ENCODE assay signal across 1 cellular context in genomic region chrX:154378059-154378798, GRCh38.
A peak's percentile ranks its signal among the peaks of the same experiment; 100 is the strongest.
TF ChIP-seq lines count a peak whose summit lies in the region.

No MANE protein-coding gene starts in this region.

TF ChIP-seq in HepG2, 621 proteins besides CTCF, POLR2A, EP300 and RAD21 (continued from another document and continues in another):
- TF ChIP-seq SALL1 (CRISPR knock-in tag; IDR thresholded peaks at IDR 0.05) (0 out of 2 replicates have a peak, but pooled peaks have one; percentile 1), MIER2 (CRISPR knock-in tag; IDR thresholded peaks at IDR 0.05) (no peak), ZNF792 (CRISPR knock-in tag; IDR thresholded peaks at IDR 0.05) (0 out of 2 replicates have a peak, but pooled peaks have one; percentile 12), STAG1 (CRISPR knock-in tag; IDR thresholded peaks at IDR 0.05) (no peak), ARNT2 (CRISPR knock-in tag; IDR thresholded peaks at IDR 0.05; ENCODE audit: low read depth) (peak; percentile 33; the same call in 1 of the 2 replicates), ZNF235 (CRISPR knock-in tag; IDR thresholded peaks at IDR 0.05; ENCODE audit: borderline replicate concordance) (no peak), REL (CRISPR knock-in tag; conservative IDR thresholded peaks at IDR 0.05) (peak; percentile 16; the same call in 1 of the 2 replicates), HNF4G (IDR thresholded peaks at IDR 0.05; ENCODE audit: borderline replicate concordance, low read depth, low read length) (no peak), HNF4G (CRISPR knock-in tag; IDR thresholded peaks at IDR 0.05; ENCODE audit: borderline replicate concordance, low read depth) (no peak), TBX2 (CRISPR knock-in tag; IDR thresholded peaks at IDR 0.05; ENCODE audit: borderline replicate concordance) (no peak), NR2C2 (CRISPR knock-in tag; IDR thresholded peaks at IDR 0.05; ENCODE audit: borderline replicate concordance) (peak; percentile 8; the same call in 1 of the 2 replicates), ZFP36L2 (CRISPR knock-in tag; IDR thresholded peaks at IDR 0.05) (no peak), ZSCAN25 (CRISPR knock-in tag; IDR thresholded peaks at IDR 0.05) (no peak), ZNF180 (CRISPR knock-in tag; IDR thresholded peaks at IDR 0.05; ENCODE audit: borderline replicate concordance, low read depth) (no peak), ZSCAN21 (CRISPR knock-in tag; IDR thresholded peaks at IDR 0.05; ENCODE audit: borderline replicate concordance) (no peak), ESRRA (CRISPR knock-in tag; IDR thresholded peaks at IDR 0.05; ENCODE audit: low read depth) (no peak), SIN3A (IDR thresholded peaks at IDR 0.05; ENCODE audit: borderline replicate concordance, low read depth, low read length) (no peak), ZNF121 (CRISPR knock-in tag; IDR thresholded peaks at IDR 0.05) (0 out of 2 replicates have a peak, but pooled peaks have one; percentile 16), ZNF563 (CRISPR knock-in tag; IDR thresholded peaks at IDR 0.05) (peak; percentile 58; the same call in 1 of the 2 replicates), RFXANK (CRISPR knock-in tag; IDR thresholded peaks at IDR 0.05) (no peak), CREB1 (IDR thresholded peaks at IDR 0.05) (no peak), CREB1 (CRISPR knock-in tag; IDR thresholded peaks at IDR 0.05) (no peak), ZNF468 (CRISPR knock-in tag; IDR thresholded peaks at IDR 0.05) (no peak), ZNF775 (CRISPR knock-in tag; IDR thresholded peaks at IDR 0.05; ENCODE audit: borderline replicate concordance) (no peak), ZNF788 (CRISPR knock-in tag; IDR thresholded peaks at IDR 0.05; ENCODE audit: borderline replicate concordance) (no peak), TRIM24 (CRISPR knock-in tag; IDR thresholded peaks at IDR 0.05) (no peak)
- TF ChIP-seq, protein P1, sequence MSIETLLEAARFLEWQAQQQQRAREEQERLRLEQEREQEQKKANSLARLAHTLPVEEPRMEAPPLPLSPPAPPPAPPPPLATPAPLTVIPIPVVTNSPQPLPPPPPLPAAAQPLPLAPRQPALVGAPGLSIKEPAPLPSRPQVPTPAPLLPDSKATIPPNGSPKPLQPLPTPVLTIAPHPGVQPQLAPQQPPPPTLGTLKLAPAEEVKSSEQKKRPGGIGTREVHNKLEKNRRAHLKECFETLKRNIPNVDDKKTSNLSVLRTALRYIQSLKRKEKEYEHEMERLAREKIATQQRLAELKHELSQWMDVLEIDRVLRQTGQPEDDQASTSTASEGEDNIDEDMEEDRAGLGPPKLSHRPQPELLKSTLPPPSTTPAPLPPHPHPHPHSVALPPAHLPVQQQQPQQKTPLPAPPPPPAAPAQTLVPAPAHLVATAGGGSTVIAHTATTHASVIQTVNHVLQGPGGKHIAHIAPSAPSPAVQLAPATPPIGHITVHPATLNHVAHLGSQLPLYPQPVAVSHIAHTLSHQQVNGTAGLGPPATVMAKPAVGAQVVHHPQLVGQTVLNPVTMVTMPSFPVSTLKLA (IDR thresholded peaks at IDR 0.05), result no peak
- TF ChIP-seq, protein P2, sequence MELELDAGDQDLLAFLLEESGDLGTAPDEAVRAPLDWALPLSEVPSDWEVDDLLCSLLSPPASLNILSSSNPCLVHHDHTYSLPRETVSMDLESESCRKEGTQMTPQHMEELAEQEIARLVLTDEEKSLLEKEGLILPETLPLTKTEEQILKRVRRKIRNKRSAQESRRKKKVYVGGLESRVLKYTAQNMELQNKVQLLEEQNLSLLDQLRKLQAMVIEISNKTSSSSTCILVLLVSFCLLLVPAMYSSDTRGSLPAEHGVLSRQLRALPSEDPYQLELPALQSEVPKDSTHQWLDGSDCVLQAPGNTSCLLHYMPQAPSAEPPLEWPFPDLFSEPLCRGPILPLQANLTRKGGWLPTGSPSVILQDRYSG (CRISPR knock-in tag; IDR thresholded peaks at IDR 0.05), result no peak
- TF ChIP-seq, protein P3, sequence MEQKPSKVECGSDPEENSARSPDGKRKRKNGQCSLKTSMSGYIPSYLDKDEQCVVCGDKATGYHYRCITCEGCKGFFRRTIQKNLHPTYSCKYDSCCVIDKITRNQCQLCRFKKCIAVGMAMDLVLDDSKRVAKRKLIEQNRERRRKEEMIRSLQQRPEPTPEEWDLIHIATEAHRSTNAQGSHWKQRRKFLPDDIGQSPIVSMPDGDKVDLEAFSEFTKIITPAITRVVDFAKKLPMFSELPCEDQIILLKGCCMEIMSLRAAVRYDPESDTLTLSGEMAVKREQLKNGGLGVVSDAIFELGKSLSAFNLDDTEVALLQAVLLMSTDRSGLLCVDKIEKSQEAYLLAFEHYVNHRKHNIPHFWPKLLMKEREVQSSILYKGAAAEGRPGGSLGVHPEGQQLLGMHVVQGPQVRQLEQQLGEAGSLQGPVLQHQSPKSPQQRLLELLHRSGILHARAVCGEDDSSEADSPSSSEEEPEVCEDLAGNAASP (CRISPR knock-in tag; IDR thresholded peaks at IDR 0.05; ENCODE audit: borderline replicate concordance), result no peak
- TF ChIP-seq, protein P4, sequence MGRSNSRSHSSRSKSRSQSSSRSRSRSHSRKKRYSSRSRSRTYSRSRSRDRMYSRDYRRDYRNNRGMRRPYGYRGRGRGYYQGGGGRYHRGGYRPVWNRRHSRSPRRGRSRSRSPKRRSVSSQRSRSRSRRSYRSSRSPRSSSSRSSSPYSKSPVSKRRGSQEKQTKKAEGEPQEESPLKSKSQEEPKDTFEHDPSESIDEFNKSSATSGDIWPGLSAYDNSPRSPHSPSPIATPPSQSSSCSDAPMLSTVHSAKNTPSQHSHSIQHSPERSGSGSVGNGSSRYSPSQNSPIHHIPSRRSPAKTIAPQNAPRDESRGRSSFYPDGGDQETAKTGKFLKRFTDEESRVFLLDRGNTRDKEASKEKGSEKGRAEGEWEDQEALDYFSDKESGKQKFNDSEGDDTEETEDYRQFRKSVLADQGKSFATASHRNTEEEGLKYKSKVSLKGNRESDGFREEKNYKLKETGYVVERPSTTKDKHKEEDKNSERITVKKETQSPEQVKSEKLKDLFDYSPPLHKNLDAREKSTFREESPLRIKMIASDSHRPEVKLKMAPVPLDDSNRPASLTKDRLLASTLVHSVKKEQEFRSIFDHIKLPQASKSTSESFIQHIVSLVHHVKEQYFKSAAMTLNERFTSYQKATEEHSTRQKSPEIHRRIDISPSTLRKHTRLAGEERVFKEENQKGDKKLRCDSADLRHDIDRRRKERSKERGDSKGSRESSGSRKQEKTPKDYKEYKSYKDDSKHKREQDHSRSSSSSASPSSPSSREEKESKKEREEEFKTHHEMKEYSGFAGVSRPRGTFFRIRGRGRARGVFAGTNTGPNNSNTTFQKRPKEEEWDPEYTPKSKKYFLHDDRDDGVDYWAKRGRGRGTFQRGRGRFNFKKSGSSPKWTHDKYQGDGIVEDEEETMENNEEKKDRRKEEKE (IDR thresholded peaks at IDR 0.05), result no peak
- TF ChIP-seq, protein P5, sequence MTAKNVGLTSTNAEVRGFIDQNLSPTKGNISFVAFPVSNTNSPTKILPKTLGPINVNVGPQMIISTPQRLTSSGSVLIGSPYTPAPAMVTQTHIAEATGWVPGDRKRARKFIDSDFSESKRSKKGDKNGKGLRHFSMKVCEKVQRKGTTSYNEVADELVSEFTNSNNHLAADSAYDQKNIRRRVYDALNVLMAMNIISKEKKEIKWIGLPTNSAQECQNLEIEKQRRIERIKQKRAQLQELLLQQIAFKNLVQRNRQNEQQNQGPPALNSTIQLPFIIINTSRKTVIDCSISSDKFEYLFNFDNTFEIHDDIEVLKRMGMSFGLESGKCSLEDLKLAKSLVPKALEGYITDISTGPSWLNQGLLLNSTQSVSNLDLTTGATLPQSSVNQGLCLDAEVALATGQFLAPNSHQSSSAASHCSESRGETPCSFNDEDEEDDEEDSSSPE (CRISPR knock-in tag; IDR thresholded peaks at IDR 0.05), result peak; percentile 62; the same call in 1 of the 2 replicates
- TF ChIP-seq, protein P6, sequence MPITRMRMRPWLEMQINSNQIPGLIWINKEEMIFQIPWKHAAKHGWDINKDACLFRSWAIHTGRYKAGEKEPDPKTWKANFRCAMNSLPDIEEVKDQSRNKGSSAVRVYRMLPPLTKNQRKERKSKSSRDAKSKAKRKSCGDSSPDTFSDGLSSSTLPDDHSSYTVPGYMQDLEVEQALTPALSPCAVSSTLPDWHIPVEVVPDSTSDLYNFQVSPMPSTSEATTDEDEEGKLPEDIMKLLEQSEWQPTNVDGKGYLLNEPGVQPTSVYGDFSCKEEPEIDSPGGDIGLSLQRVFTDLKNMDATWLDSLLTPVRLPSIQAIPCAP (CRISPR knock-in tag; IDR thresholded peaks at IDR 0.05; ENCODE audit: low read depth), result no peak
- TF ChIP-seq, protein P7, sequence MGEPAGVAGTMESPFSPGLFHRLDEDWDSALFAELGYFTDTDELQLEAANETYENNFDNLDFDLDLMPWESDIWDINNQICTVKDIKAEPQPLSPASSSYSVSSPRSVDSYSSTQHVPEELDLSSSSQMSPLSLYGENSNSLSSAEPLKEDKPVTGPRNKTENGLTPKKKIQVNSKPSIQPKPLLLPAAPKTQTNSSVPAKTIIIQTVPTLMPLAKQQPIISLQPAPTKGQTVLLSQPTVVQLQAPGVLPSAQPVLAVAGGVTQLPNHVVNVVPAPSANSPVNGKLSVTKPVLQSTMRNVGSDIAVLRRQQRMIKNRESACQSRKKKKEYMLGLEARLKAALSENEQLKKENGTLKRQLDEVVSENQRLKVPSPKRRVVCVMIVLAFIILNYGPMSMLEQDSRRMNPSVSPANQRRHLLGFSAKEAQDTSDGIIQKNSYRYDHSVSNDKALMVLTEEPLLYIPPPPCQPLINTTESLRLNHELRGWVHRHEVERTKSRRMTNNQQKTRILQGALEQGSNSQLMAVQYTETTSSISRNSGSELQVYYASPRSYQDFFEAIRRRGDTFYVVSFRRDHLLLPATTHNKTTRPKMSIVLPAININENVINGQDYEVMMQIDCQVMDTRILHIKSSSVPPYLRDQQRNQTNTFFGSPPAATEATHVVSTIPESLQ (CRISPR knock-in tag; conservative IDR thresholded peaks at IDR 0.05), result no peak
- TF ChIP-seq, protein P8, sequence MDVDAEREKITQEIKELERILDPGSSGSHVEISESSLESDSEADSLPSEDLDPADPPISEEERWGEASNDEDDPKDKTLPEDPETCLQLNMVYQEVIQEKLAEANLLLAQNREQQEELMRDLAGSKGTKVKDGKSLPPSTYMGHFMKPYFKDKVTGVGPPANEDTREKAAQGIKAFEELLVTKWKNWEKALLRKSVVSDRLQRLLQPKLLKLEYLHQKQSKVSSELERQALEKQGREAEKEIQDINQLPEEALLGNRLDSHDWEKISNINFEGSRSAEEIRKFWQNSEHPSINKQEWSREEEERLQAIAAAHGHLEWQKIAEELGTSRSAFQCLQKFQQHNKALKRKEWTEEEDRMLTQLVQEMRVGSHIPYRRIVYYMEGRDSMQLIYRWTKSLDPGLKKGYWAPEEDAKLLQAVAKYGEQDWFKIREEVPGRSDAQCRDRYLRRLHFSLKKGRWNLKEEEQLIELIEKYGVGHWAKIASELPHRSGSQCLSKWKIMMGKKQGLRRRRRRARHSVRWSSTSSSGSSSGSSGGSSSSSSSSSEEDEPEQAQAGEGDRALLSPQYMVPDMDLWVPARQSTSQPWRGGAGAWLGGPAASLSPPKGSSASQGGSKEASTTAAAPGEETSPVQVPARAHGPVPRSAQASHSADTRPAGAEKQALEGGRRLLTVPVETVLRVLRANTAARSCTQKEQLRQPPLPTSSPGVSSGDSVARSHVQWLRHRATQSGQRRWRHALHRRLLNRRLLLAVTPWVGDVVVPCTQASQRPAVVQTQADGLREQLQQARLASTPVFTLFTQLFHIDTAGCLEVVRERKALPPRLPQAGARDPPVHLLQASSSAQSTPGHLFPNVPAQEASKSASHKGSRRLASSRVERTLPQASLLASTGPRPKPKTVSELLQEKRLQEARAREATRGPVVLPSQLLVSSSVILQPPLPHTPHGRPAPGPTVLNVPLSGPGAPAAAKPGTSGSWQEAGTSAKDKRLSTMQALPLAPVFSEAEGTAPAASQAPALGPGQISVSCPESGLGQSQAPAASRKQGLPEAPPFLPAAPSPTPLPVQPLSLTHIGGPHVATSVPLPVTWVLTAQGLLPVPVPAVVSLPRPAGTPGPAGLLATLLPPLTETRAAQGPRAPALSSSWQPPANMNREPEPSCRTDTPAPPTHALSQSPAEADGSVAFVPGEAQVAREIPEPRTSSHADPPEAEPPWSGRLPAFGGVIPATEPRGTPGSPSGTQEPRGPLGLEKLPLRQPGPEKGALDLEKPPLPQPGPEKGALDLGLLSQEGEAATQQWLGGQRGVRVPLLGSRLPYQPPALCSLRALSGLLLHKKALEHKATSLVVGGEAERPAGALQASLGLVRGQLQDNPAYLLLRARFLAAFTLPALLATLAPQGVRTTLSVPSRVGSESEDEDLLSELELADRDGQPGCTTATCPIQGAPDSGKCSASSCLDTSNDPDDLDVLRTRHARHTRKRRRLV (CRISPR knock-in tag; IDR thresholded peaks at IDR 0.05), result no peak
- TF ChIP-seq, protein P9, sequence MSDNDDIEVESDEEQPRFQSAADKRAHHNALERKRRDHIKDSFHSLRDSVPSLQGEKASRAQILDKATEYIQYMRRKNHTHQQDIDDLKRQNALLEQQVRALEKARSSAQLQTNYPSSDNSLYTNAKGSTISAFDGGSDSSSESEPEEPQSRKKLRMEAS (IDR thresholded peaks at IDR 0.05), result no peak
- TF ChIP-seq, protein P10, sequence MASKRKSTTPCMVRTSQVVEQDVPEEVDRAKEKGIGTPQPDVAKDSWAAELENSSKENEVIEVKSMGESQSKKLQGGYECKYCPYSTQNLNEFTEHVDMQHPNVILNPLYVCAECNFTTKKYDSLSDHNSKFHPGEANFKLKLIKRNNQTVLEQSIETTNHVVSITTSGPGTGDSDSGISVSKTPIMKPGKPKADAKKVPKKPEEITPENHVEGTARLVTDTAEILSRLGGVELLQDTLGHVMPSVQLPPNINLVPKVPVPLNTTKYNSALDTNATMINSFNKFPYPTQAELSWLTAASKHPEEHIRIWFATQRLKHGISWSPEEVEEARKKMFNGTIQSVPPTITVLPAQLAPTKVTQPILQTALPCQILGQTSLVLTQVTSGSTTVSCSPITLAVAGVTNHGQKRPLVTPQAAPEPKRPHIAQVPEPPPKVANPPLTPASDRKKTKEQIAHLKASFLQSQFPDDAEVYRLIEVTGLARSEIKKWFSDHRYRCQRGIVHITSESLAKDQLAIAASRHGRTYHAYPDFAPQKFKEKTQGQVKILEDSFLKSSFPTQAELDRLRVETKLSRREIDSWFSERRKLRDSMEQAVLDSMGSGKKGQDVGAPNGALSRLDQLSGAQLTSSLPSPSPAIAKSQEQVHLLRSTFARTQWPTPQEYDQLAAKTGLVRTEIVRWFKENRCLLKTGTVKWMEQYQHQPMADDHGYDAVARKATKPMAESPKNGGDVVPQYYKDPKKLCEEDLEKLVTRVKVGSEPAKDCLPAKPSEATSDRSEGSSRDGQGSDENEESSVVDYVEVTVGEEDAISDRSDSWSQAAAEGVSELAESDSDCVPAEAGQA (IDR thresholded peaks at IDR 0.05; ENCODE audit: low read depth), result no peak
- TF ChIP-seq, protein P10 (CRISPR knock-in tag; IDR thresholded peaks at IDR 0.05; ENCODE audit: borderline replicate concordance), result no peak
